Comparison of ENCODE assay signal across 9 cellular contexts in genomic region chr20:35700625-35701148, GRCh38. TPM values are rescaled to one million over a fixed set of nuclear protein-coding genes. Genes with fewer than 3 reads are reported as not detected.
DNase-seq lines count a peak whose midpoint lies in the region; ATAC-seq, FAIRE-seq and TF ChIP-seq lines count a peak whose summit lies in the region.
"Had no signal": no experiment of that assay in that cellular context is flagged by ENCODE, and none has a peak within 500 bp of the region (broad histone marks: within the 10 kb centered on the region; RNA-seq: fewer than 3 reads in every experiment).

No MANE protein-coding gene starts in this region.

- CTCF ChIA-PET in activated CD4-positive, alpha-beta T cell treated with anti-CD3 and anti-CD28 coated beads for 36 hours (lab: Charles Lee): interaction anchor here (0.6 to 2.3 kb wide), 5 partner anchors 9 to 253 kb away, joined by 3 to 10 read pairs (median 6); partner anchors contain the start of gene SCAND1

- no peaks in the 10 kb centered on the region for H3K9me3 Mint-ChIP-seq in activated CD4-positive, alpha-beta T cell treated with anti-CD3 and anti-CD28 coated beads for 36 hours (ENCODE audit: low read depth)
- H3K9me3 Mint-ChIP-seq in stimulated activated effector memory CD8-positive, alpha-beta T cell treated with anti-CD3 and anti-CD28 coated beads, Interleukin-12 subunit alpha, Interleukin-12 subunit beta, amount 100 ng/mL, for 72 hours: no peaks in the 10 kb centered on the region

- peaks cover 17% of the 10 kb centered on the region for H3K4me1 ChIP-seq in SJCRH30

- no peaks in the 10 kb centered on the region for H3K9me3 ChIP-seq in SJCRH30 (replicated peaks)

- H3K36me3 Mint-ChIP-seq in activated CD4-positive, alpha-beta T cell treated with anti-CD3 and anti-CD28 coated beads for 36 hours (ENCODE audit: low read depth): peaks cover 64% of the 10 kb centered on the region
- H3K36me3 Mint-ChIP-seq in stimulated activated effector memory CD8-positive, alpha-beta T cell treated with anti-CD3 and anti-CD28 coated beads, Interleukin-12 subunit alpha, Interleukin-12 subunit beta, amount 100 ng/mL, for 72 hours: peaks cover 75% of the 10 kb centered on the region

- H3K4me3 ChIP-seq in SJCRH30: peak overlapping the region; percentile 88
- H3K4me3 ChIP-seq in epithelial cell of esophagus (ENCODE audit: low read length): peak overlapping the region; percentile 93

- no peaks in the 10 kb centered on the region for H3K27me3 Mint-ChIP-seq in activated CD4-positive, alpha-beta T cell treated with anti-CD3 and anti-CD28 coated beads for 36 hours

- H3K27ac ChIP-seq in SJCRH30: no peak overlapping the region

- FAIRE-seq in RCC 7860 (lab: Jason Lieb, UNC): no peak

- DNase-seq in activated CD4-positive, alpha-beta T cell treated with anti-CD3 and anti-CD28 coated beads for 36 hours: no peak
- DNase-seq in activated CD4-positive, alpha-beta T cell treated with anti-CD3 and anti-CD28 coated beads, Interleukin-2, amount 50 U/mL, for 4 hours: no peak
- DNase-seq in SJCRH30: peak in 1 of 2 experiments; percentile 44
- peak; percentile 15 for DNase-seq in epithelial cell of esophagus (ENCODE audit: low read depth)
- DNase-seq in stimulated activated effector memory CD8-positive, alpha-beta T cell treated with anti-CD3 and anti-CD28 coated beads, Interleukin-12 subunit alpha, Interleukin-12 subunit beta, amount 100 ng/mL, for 72 hours (ENCODE audit: low spot score in 2 of 2): no peak
- DNase-seq in COLO668 (lab: John Stamatoyannopoulos, UW; ENCODE audit: unreplicated experiment): no peak
- DNase-seq in RCC 7860 (ENCODE audit: low spot score): no peak
- DNase-seq: COR-L47 had no signal

- POLR2A ChIA-PET in activated CD4-positive, alpha-beta T cell treated with anti-CD3 and anti-CD28 coated beads for 36 hours (lab: Charles Lee): interaction anchor here (0.8 to 2.4 kb wide), 4 partner anchors 11 to 82 kb away, joined by 3 to 11 read pairs (median 7); partner anchors contain the start of gene RBM39

- H3K36me3 ChIP-seq in SJCRH30: peaks cover 52% of the 10 kb centered on the region

- peak overlapping the region; percentile 98 for H3K27ac Mint-ChIP-seq in activated CD4-positive, alpha-beta T cell treated with anti-CD3 and anti-CD28 coated beads for 36 hours
- H3K27ac Mint-ChIP-seq in stimulated activated effector memory CD8-positive, alpha-beta T cell treated with anti-CD3 and anti-CD28 coated beads, Interleukin-12 subunit alpha, Interleukin-12 subunit beta, amount 100 ng/mL, for 72 hours: peak overlapping the region; percentile 98

- no peak for TF ChIP-seq CTCF in epithelial cell of esophagus (IDR thresholded peaks at IDR 0.05; ENCODE audit: insufficient read depth, low read depth, low read length, missing control alignments)

- peak overlapping the region; percentile 87 for H3K4me3 Mint-ChIP-seq in activated CD4-positive, alpha-beta T cell treated with anti-CD3 and anti-CD28 coated beads for 36 hours
- peak overlapping the region; percentile 96 for H3K4me3 Mint-ChIP-seq in stimulated activated effector memory CD8-positive, alpha-beta T cell treated with anti-CD3 and anti-CD28 coated beads, Interleukin-12 subunit alpha, Interleukin-12 subunit beta, amount 100 ng/mL, for 72 hours

- peaks cover 40% of the 10 kb centered on the region for H3K4me1 Mint-ChIP-seq in activated CD4-positive, alpha-beta T cell treated with anti-CD3 and anti-CD28 coated beads for 36 hours
- H3K4me1 Mint-ChIP-seq in stimulated activated effector memory CD8-positive, alpha-beta T cell treated with anti-CD3 and anti-CD28 coated beads, Interleukin-12 subunit alpha, Interleukin-12 subunit beta, amount 100 ng/mL, for 72 hours: peaks cover 30% of the 10 kb centered on the region

- ATAC-seq in activated CD4-positive, alpha-beta T cell treated with anti-CD3 and anti-CD28 coated beads for 36 hours: no peak
- ATAC-seq in stimulated activated effector memory CD8-positive, alpha-beta T cell treated with anti-CD3 and anti-CD28 coated beads, Interleukin-12 subunit alpha, Interleukin-12 subunit beta, amount 100 ng/mL, for 72 hours: no peak
- ATAC-seq in GM21723 (IDR thresholded peaks at IDR 0.05; ENCODE audit: unreplicated experiment): no peak

- H3K27me3 ChIP-seq in SJCRH30: no peaks in the 10 kb centered on the region

- intact Hi-C loops in activated CD4-positive, alpha-beta T cell treated with anti-CD3 and anti-CD28 coated beads for 36 hours (cut with DNase I, micrococcal nuclease): loop anchor here in 1 of 2 experiments (10.0 kb wide), 1 partner anchor 236 kb away; no protein-coding TSS in a partner anchor

RNA-seq across cellular contexts. Expression of gene ROMO1, which starts 1.5 kb away (rescaled TPM):
- 100 to 1,000 TPM in 1 of 2 experiments, 10 to 100 TPM in 1; 50.4 to 112 TPM for total RNA-seq in activated CD4-positive, alpha-beta T cell treated with anti-CD3 and anti-CD28 coated beads for 36 hours
- total RNA-seq in SJCRH30 (2014; rRNA removed; shearing (Covaris generic)): 282 and 419 TPM in 2 replicates

RNA-seq across cellular contexts. Expression of gene NFS1, which starts 1.5 kb away (rescaled TPM):
- 10 to 100 TPM; 43.2 to 44.6 TPM for total RNA-seq in activated CD4-positive, alpha-beta T cell treated with anti-CD3 and anti-CD28 coated beads for 36 hours
- total RNA-seq in SJCRH30 (2014; rRNA removed; shearing (Covaris generic)): 27.6 and 28.7 TPM in 2 replicates

RNA-seq across cellular contexts. Expression of gene CPNE1, which starts 36.0 kb away (rescaled TPM):
- total RNA-seq in activated CD4-positive, alpha-beta T cell treated with anti-CD3 and anti-CD28 coated beads for 36 hours: 100 to 1,000 TPM; 249 to 258 TPM
- total RNA-seq in SJCRH30 (2014; rRNA removed; shearing (Covaris generic)): 276 and 297 TPM in 2 replicates

RNA-seq across cellular contexts. Expression of gene RBM12, which starts 36.0 kb away (rescaled TPM):
- 100 to 1,000 TPM; 122 to 148 TPM for total RNA-seq in activated CD4-positive, alpha-beta T cell treated with anti-CD3 and anti-CD28 coated beads for 36 hours
- 137 and 142 TPM in 2 replicates for total RNA-seq in SJCRH30 (2014; rRNA removed; shearing (Covaris generic))

RNA-seq across cellular contexts. Expression of gene RBM39, which starts 41.4 kb away (rescaled TPM):
- 100 to 1,000 TPM; 303 to 356 TPM for total RNA-seq in activated CD4-positive, alpha-beta T cell treated with anti-CD3 and anti-CD28 coated beads for 36 hours
- 423 and 517 TPM in 2 replicates for total RNA-seq in SJCRH30 (2014; rRNA removed; shearing (Covaris generic))
